ENCODE assay signal across 21 cellular contexts in genomic region chr10:3692331-3692860, GRCh38.
DNase-seq lines count a peak whose midpoint lies in the region; ATAC-seq, FAIRE-seq and TF ChIP-seq lines count a peak whose summit lies in the region.
"Had no signal": no experiment of that assay in that cellular context is flagged by ENCODE, and none has a peak within 500 bp of the region (broad histone marks: within the 10 kb centered on the region; RNA-seq: fewer than 3 reads in every experiment).

No MANE protein-coding gene starts in this region.

- ATAC-seq in K562: peak; percentile 49; the same call in 1 of the 3 replicates
- ATAC-seq: activated CD4-positive, alpha-beta T cell treated with anti-CD3 and anti-CD28 coated beads for 36 hours; T-cell had no signal

- FAIRE-seq in K562 (lab: Jason Lieb, UNC): peak; percentile 26

- intact Hi-C loops in K562 (cut with micrococcal nuclease) (no loop called here), testis (cut with DNase I; ENCODE audit: low total_unique reads) (no loop called here)

- H3K4me2 ChIP-seq in K562 (ENCODE audit: insufficient read depth, low read length): no peak overlapping the region
- H3K4me2 ChIP-seq: PC-9 had no signal

- CTCF ChIA-PET in K562 (lab: Yijun Ruan, JAX; ENCODE audit: low intra/inter-chr PET ratio): no interaction called here

- H2AFZ ChIP-seq in K562 (ENCODE audit: low read depth, low read length): no peak overlapping the region
- H2AFZ ChIP-seq: GM23248, PC-9 had no signal

- H3K4me3 ChIP-seq in K562 (no peak overlapping the region), mesodermal cell (ENCODE audit: extremely low read depth, insufficient read depth, low read length, poor library complexity, severe bottlenecking) (no peak overlapping the region), testis (no peak overlapping the region)
- H3K4me3 ChIP-seq: breast epithelium, colonic mucosa, GM23248, PC-9, right atrium auricular region, thyroid gland had no signal

- DNase-seq in NCI-H82 (lab: John Stamatoyannopoulos, UW): peak; percentile 64
- DNase-seq in K562 (ENCODE audit: extremely low read depth in 1 of 4, low spot score in 3 of 4): peak in 1 of 4 experiments; percentile 28
- peak; percentile 61 for DNase-seq in testis
- no peak for DNase-seq in RPMI8226
- DNase-seq in kidney tubule cell (ENCODE audit: low spot score): no peak
- no peak for DNase-seq in GM19238 (ENCODE audit: insufficient read length, low spot score)
- DNase-seq: activated CD4-positive, alpha-beta T cell treated with anti-CD3 and anti-CD28 coated beads for 36 hours; activated gamma-delta T cell; colonic mucosa; DMS 273 treated with DMSO at 0.1 percent for 48 hours; GM23248; IMR-90; mammary epithelial cell; NCI-H446 treated with DMSO at 0.1 percent for 48 hours; PC-9; SIG-M5; T-cell; thyroid gland had no signal

- POLR2A ChIA-PET in K562 (lab: Yijun Ruan, JAX): interaction anchor here (0.6 kb wide), 1 partner anchor 915 kb away, joined by 3 read pairs; no protein-coding TSS in a partner anchor

- no peak for TF ChIP-seq RAD21 in K562 (CRISPR knock-in tag; conservative IDR thresholded peaks at IDR 0.05 in 1 of 2, IDR thresholded peaks at IDR 0.05 in 1 of 2)

- TF ChIP-seq CTCF in K562 (IDR thresholded peaks at IDR 0.05 in 2 of 3, conservative IDR thresholded peaks at IDR 0.05 in 1 of 3; ENCODE audit: insufficient read depth in 2 of 3, low read depth in 1 of 3, low read length in 3 of 3) (no peak), testis (IDR thresholded peaks at IDR 0.05) (no peak)

- H3K36me3 ChIP-seq in K562 (ENCODE audit: control insufficient read depth, insufficient read depth, low read length): no peaks in the 10 kb centered on the region
- no peaks in the 10 kb centered on the region for H3K36me3 ChIP-seq in mesodermal cell (ENCODE audit: control insufficient read depth, insufficient read depth, low read length)
- no peaks in the 10 kb centered on the region for H3K36me3 ChIP-seq in testis (ENCODE audit: low read depth, missing control alignments)
- H3K36me3 ChIP-seq: breast epithelium, colonic mucosa, right atrium auricular region, thyroid gland had no signal

- H3K9me3 ChIP-seq in K562 (replicated peaks; ENCODE audit: control insufficient read depth, insufficient read depth, low read depth, low read length) (no peaks in the 10 kb centered on the region), mesodermal cell (ENCODE audit: control insufficient read depth, low read length) (no peaks in the 10 kb centered on the region), testis (no peaks in the 10 kb centered on the region)
- H3K9me3 ChIP-seq: breast epithelium, colonic mucosa, right atrium auricular region, thyroid gland had no signal

- H3K79me2 ChIP-seq in K562 (ENCODE audit: control insufficient read depth, insufficient read depth, low read length): no peaks in the 10 kb centered on the region

- H3K4me1 ChIP-seq in K562 (replicated peaks in 1 of 2; ENCODE audit: control insufficient read depth in 2 of 2, insufficient read depth in 2 of 2, low read length in 2 of 2) (peaks cover 0 to 10% of the 10 kb centered on the region in 2 experiments; a peak in 1 of 5 replicates), mesodermal cell (ENCODE audit: control insufficient read depth, insufficient read depth, low read length, poor library complexity, severe bottlenecking) (peaks cover 17% of the 10 kb centered on the region), testis (no peaks in the 10 kb centered on the region)
- H3K4me1 ChIP-seq: breast epithelium, colonic mucosa had no signal

- H3K9me1 ChIP-seq in K562 (ENCODE audit: control insufficient read depth, insufficient read depth, low read length): no peaks in the 10 kb centered on the region

- no peaks in the 10 kb centered on the region for H4K20me1 ChIP-seq in K562 (replicated peaks; ENCODE audit: control insufficient read depth, insufficient read depth, low read length)

- TF ChIP-seq EP300 in K562 (IDR thresholded peaks at IDR 0.05; ENCODE audit: low read length): no peak

- H3K27ac ChIP-seq in K562 (ENCODE audit: extremely low read depth, low read depth, low read length): no peak overlapping the region
- peak overlapping the region; percentile 74 for H3K27ac ChIP-seq in mesodermal cell (ENCODE audit: low read depth, low read length, severe bottlenecking)
- H3K27ac ChIP-seq in testis: peak overlapping the region in 1 of 2 donors; percentile 19
- H3K27ac ChIP-seq: breast epithelium, colonic mucosa, GM23248, PC-9, right atrium auricular region, thyroid gland had no signal

- no TSS peak for BruUV-seq in K562 (replicated peaks; lab: Mats Ljungman, UMichigan)

- TF ChIP-seq POLR2A in K562 (conservative IDR thresholded peaks at IDR 0.05): no peak
- TF ChIP-seq POLR2A in testis (IDR thresholded peaks at IDR 0.05): no peak

- no peak overlapping the region for H3K9ac ChIP-seq in K562 (ENCODE audit: insufficient read depth in 1 of 2, low read depth in 2 of 2, low read length in 2 of 2)
- H3K9ac ChIP-seq: GM23248 had no signal

- in situ Hi-C loops in K562 (cut with MboI): no loop called here

- 0% methylated on average over 5 of the region's 5 CpGs for WGBS in K562 (ENCODE audit: insufficient coverage, low coverage, missing lambda C conversion rate)
- 69 to 89% methylated on average over 3 to 4 of the region's 5 CpGs for WGBS in mesodermal cell (ENCODE audit: insufficient coverage in 2 of 2), 2 experiments
- WGBS in testis, 2 donors: 54 to 62% methylated on average over 5 of the region's 5 CpGs

- peaks cover 0 to 21% of the 10 kb centered on the region in 2 experiments; a peak in 3 of 5 replicates for H3K27me3 ChIP-seq in K562 (ENCODE audit: control insufficient read depth in 2 of 2, insufficient read depth in 2 of 2, low read length in 2 of 2)
- no peaks in the 10 kb centered on the region for H3K27me3 ChIP-seq in testis
- H3K27me3 ChIP-seq: breast epithelium, colonic mucosa, right atrium auricular region, thyroid gland had no signal

TF ChIP-seq in K562, 482 proteins besides CTCF, POLR2A, EP300 and RAD21:
- no peak for TF ChIP-seq DDX20 (tag; IDR thresholded peaks at IDR 0.05; ENCODE audit: low read depth)
- no peak for TF ChIP-seq PBX2 (CRISPR knock-in tag; IDR thresholded peaks at IDR 0.05; ENCODE audit: low read depth)
- 0 out of 2 replicates have a peak, but pooled peaks have one; percentile 29 for TF ChIP-seq PBX2 (tag; conservative IDR thresholded peaks at IDR 0.05; ENCODE audit: low read depth)
- 0 out of 2 replicates have a peak, but pooled peaks have one; percentile 15 for TF ChIP-seq DPF2 (IDR thresholded peaks at IDR 0.05)
- TF ChIP-seq UBTF (IDR thresholded peaks at IDR 0.05; ENCODE audit: borderline replicate concordance in 1 of 2, low read depth in 2 of 2, low read length in 2 of 2): no peak
- peak; percentile 15; the same call in 1 of the 2 replicates for TF ChIP-seq TCF3 (CRISPR knock-in tag; IDR thresholded peaks at IDR 0.05)
- TF ChIP-seq SOX6 (IDR thresholded peaks at IDR 0.05): peak; percentile 77
- no peak for TF ChIP-seq TBP (optimal IDR thresholded peaks at IDR 0.05; ENCODE audit: low read depth, low read length)
- TF ChIP-seq CEBPB (tag; IDR thresholded peaks at IDR 0.05): peak; percentile 64
- TF ChIP-seq KAT2B (IDR thresholded peaks at IDR 0.05; ENCODE audit: low read depth, low read length): no peak
- no peak for TF ChIP-seq ZNF12 (CRISPR knock-in tag; IDR thresholded peaks at IDR 0.05)
- no peak for TF ChIP-seq ZNF24 (IDR thresholded peaks at IDR 0.05)
- peak; percentile 53 for TF ChIP-seq FOSL1 (tag; conservative IDR thresholded peaks at IDR 0.05)

Comparison
In these comparisons a context has a peak if more than half of its experiments do, and no peak if none do; other contexts are left out.
1. DNase-seq: peak in NCI-H82 (single experiment) and testis (single experiment); none in RPMI8226 (single experiment), kidney tubule cell (single experiment) and GM19238 (single experiment).